ENCODE assay signal across 32 cellular contexts in genomic region chr12:101841069-101841468, GRCh38.
"Had no signal": no experiment of that assay in that cellular context is flagged by ENCODE, and none has a peak within 500 bp of the region (broad histone marks: within the 10 kb centered on the region; RNA-seq: fewer than 3 reads in every experiment).

No MANE protein-coding gene starts in this region.

- FAIRE-seq: astrocyte, bronchial epithelial cell, TTC549 had no signal

- H3K36me3 ChIP-seq: brain microvascular endothelial cell, esophagus muscularis mucosa, gastrocnemius medialis, heart left ventricle had no signal

- H3K9me3 Mint-ChIP-seq: activated B cell treated with CpG ODN at 0.5 μM for 24 hours; activated CD8-positive, alpha-beta T cell treated with anti-CD3 and anti-CD28 coated beads for 36 hours; activated naive CD4-positive, alpha-beta T cell treated with anti-CD3 and anti-CD28 coated beads for 36 hours; activated naive CD4-positive, alpha-beta T cell treated with anti-CD3 and anti-CD28 coated beads, Interleukin-2, amount 50 U/mL, for 24 hours; activated naive CD8-positive, alpha-beta T cell treated with anti-CD3 and anti-CD28 coated beads for 36 hours; activated T-cell treated with anti-CD3 and anti-CD28 coated beads, Interleukin-2, amount 50 U/mL, for 4 hours; activated T-helper 2 cell treated with anti-CD3 and anti-CD28 coated beads, Interferon-gamma antibody, Interleukin-2, Interleukin-4, amounts not matched to agents 10 μg/mL and 5 μg/mL and 100 μg/mL, durations not matched to agents 14 hours and 24 hours and 36 hours; central memory CD8-positive, alpha-beta T cell; effector memory CD8-positive, alpha-beta T cell had no signal

- H3K4me3 ChIP-seq: coronary artery, esophagus muscularis mucosa, gastrocnemius medialis, heart left ventricle had no signal

- ATAC-seq: activated CD4-positive, CD25-positive, alpha-beta regulatory T cell treated with anti-CD3 and anti-CD28 coated beads, Interleukin-2, amount 50 U/mL, for 24 hours; activated CD8-positive, alpha-beta T cell treated with anti-CD3 and anti-CD28 coated beads for 36 hours; activated T-cell treated with anti-CD3 and anti-CD28 coated beads, Interleukin-2, amount 50 U/mL, for 4 hours; effector memory CD8-positive, alpha-beta T cell; foreskin keratinocyte; gastrocnemius medialis; heart left ventricle had no signal

- H3K27me3 ChIP-seq: brain microvascular endothelial cell, esophagus muscularis mucosa, foreskin keratinocyte, gastrocnemius medialis, heart left ventricle had no signal

- H3K36me3 Mint-ChIP-seq: activated naive CD4-positive, alpha-beta T cell treated with anti-CD3 and anti-CD28 coated beads, Interleukin-2, amount 50 U/mL, for 24 hours; activated naive CD8-positive, alpha-beta T cell treated with anti-CD3 and anti-CD28 coated beads for 36 hours had no signal

- H3K27ac Mint-ChIP-seq: activated B cell treated with CpG ODN at 0.5 μM for 24 hours; activated CD8-positive, alpha-beta T cell treated with anti-CD3 and anti-CD28 coated beads for 36 hours; activated naive CD4-positive, alpha-beta T cell treated with anti-CD3 and anti-CD28 coated beads for 36 hours; activated naive CD4-positive, alpha-beta T cell treated with anti-CD3 and anti-CD28 coated beads, Interleukin-2, amount 50 U/mL, for 24 hours; activated naive CD8-positive, alpha-beta T cell treated with anti-CD3 and anti-CD28 coated beads for 36 hours; activated T-helper 2 cell treated with anti-CD3 and anti-CD28 coated beads, Interferon-gamma antibody, Interleukin-2, Interleukin-4, amounts not matched to agents 10 μg/mL and 5 μg/mL and 100 μg/mL, durations not matched to agents 14 hours and 24 hours and 36 hours; effector memory CD8-positive, alpha-beta T cell had no signal

- H3K27me3 Mint-ChIP-seq: activated B cell treated with CpG ODN at 0.5 μM for 24 hours; activated CD8-positive, alpha-beta T cell treated with anti-CD3 and anti-CD28 coated beads for 36 hours; activated naive CD4-positive, alpha-beta T cell treated with anti-CD3 and anti-CD28 coated beads, Interleukin-2, amount 50 U/mL, for 24 hours; activated naive CD8-positive, alpha-beta T cell treated with anti-CD3 and anti-CD28 coated beads for 36 hours; central memory CD8-positive, alpha-beta T cell; effector memory CD8-positive, alpha-beta T cell had no signal

- H3K4me3 Mint-ChIP-seq: activated B cell treated with CpG ODN at 0.5 μM for 24 hours; activated CD8-positive, alpha-beta T cell treated with anti-CD3 and anti-CD28 coated beads for 36 hours; activated naive CD4-positive, alpha-beta T cell treated with anti-CD3 and anti-CD28 coated beads for 36 hours; activated naive CD4-positive, alpha-beta T cell treated with anti-CD3 and anti-CD28 coated beads, Interleukin-2, amount 50 U/mL, for 24 hours; activated naive CD8-positive, alpha-beta T cell treated with anti-CD3 and anti-CD28 coated beads for 36 hours; activated T-cell treated with anti-CD3 and anti-CD28 coated beads, Interleukin-2, amount 50 U/mL, for 4 hours; central memory CD8-positive, alpha-beta T cell; effector memory CD8-positive, alpha-beta T cell had no signal

- DNase-seq: activated B cell treated with CpG ODN at 0.5 μM for 24 hours; activated CD4-positive, alpha-beta T cell treated with anti-CD3 and anti-CD28 coated beads for 48 hours; activated CD4-positive, alpha-beta T cell treated with anti-CD3 and anti-CD28 coated beads, Interleukin-2, amount 50 U/mL, for 1 hour; activated CD4-positive, alpha-beta T cell treated with anti-CD3 and anti-CD28 coated beads, Interleukin-2, amount 50 U/mL, for 48 hours; activated CD8-positive, alpha-beta memory T cell treated with anti-CD3 and anti-CD28 coated beads for 24 hours; activated CD8-positive, alpha-beta T cell treated with anti-CD3 and anti-CD28 coated beads for 36 hours; activated effector memory CD4-positive, alpha-beta T cell treated with anti-CD3 and anti-CD28 coated beads, Interleukin-2, amount 50 U/mL, for 16 hours; activated naive CD4-positive, alpha-beta T cell treated with anti-CD3 and anti-CD28 coated beads for 36 hours; activated naive CD8-positive, alpha-beta T cell treated with anti-CD3 and anti-CD28 coated beads for 36 hours; activated T-cell treated with anti-CD3 and anti-CD28 coated beads, Interleukin-2, amount 50 U/mL, for 4 hours; amniotic stem cell; anterior cingulate cortex; brain microvascular endothelial cell; dermis blood vessel endothelial cell; effector CD4-positive, alpha-beta T cell; effector memory CD8-positive, alpha-beta T cell; erythroblast; foreskin keratinocyte; gastrocnemius medialis; glutamatergic neuron; heart left ventricle; T-helper 2 cell had no signal

- H3K27ac ChIP-seq: brain microvascular endothelial cell, coronary artery, esophagus muscularis mucosa, foreskin keratinocyte, gastrocnemius medialis, heart left ventricle, VCaP had no signal

- H3K9me3 ChIP-seq: esophagus muscularis mucosa, gastrocnemius medialis, heart left ventricle had no signal
